Comparison of ENCODE assay signal across 14 cellular contexts in the genomic region with DNA sequence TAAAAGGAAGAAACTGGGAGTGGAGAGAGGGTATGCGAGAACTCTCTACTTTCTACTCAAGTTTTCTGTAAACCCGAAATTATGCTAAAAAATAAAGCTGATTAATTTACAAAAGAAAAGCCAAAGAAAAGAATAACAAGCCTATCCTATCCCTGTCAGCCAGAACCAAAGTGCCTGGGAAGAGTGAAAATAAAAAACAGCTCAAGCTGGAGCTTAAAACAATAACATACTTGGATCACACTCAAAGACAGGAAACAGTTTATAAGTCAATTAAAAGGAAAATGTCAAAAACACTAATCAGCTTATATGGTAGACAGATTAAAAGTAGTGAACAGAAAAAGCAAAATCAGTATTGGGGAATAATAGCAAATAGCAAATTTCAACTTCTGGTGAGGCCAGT.
"Had no signal": no experiment of that assay in that cellular context is flagged by ENCODE, and none has a peak within 500 bp of the region (broad histone marks: within the 10 kb centered on the region; RNA-seq: fewer than 3 reads in every experiment).

No MANE protein-coding gene starts in this region.

- H3K27me3 Mint-ChIP-seq: activated CD4-positive, alpha-beta memory T cell treated with anti-CD3 and anti-CD28 coated beads, Interleukin-2, amount 10 ng/mL, durations not matched to agents 7 days and 5 days; activated CD4-positive, alpha-beta T cell treated with anti-CD3 and anti-CD28 coated beads for 36 hours; activated naive CD4-positive, alpha-beta T cell treated with anti-CD3 and anti-CD28 coated beads, Interleukin-2, amount 10 ng/mL, durations not matched to agents 7 days and 5 days; activated T-cell treated with anti-CD3 and anti-CD28 coated beads, Interleukin-2, amount 50 U/mL, for 24 hours; naive B cell had no signal

- H3K27ac Mint-ChIP-seq: activated CD4-positive, alpha-beta memory T cell treated with anti-CD3 and anti-CD28 coated beads, Interleukin-2, amount 10 ng/mL, durations not matched to agents 7 days and 5 days; activated CD4-positive, alpha-beta T cell treated with anti-CD3 and anti-CD28 coated beads for 36 hours; activated naive CD4-positive, alpha-beta T cell treated with anti-CD3 and anti-CD28 coated beads, Interleukin-2, amount 10 ng/mL, durations not matched to agents 7 days and 5 days; activated T-cell treated with anti-CD3 and anti-CD28 coated beads, Interleukin-2, amount 50 U/mL, for 24 hours; stimulated activated effector memory CD8-positive, alpha-beta T cell treated with anti-CD3 and anti-CD28 coated beads, Interleukin-12 subunit alpha, Interleukin-12 subunit beta, amount 100 ng/mL, for 72 hours had no signal

- H3K9me3 ChIP-seq: neutrophil, tibial nerve had no signal

- H3K36me3 Mint-ChIP-seq: stimulated activated effector memory CD8-positive, alpha-beta T cell treated with anti-CD3 and anti-CD28 coated beads, Interleukin-12 subunit alpha, Interleukin-12 subunit beta, amount 100 ng/mL, for 72 hours had no signal

- H3K4me3 Mint-ChIP-seq: activated CD4-positive, alpha-beta memory T cell treated with anti-CD3 and anti-CD28 coated beads, Interleukin-2, amount 10 ng/mL, durations not matched to agents 7 days and 5 days; activated CD4-positive, alpha-beta T cell treated with anti-CD3 and anti-CD28 coated beads for 36 hours; activated naive CD4-positive, alpha-beta T cell treated with anti-CD3 and anti-CD28 coated beads, Interleukin-2, amount 10 ng/mL, durations not matched to agents 7 days and 5 days; activated T-cell treated with anti-CD3 and anti-CD28 coated beads, Interleukin-2, amount 50 U/mL, for 24 hours; naive B cell; stimulated activated effector memory CD8-positive, alpha-beta T cell treated with anti-CD3 and anti-CD28 coated beads, Interleukin-12 subunit alpha, Interleukin-12 subunit beta, amount 100 ng/mL, for 72 hours had no signal

- H3K27ac ChIP-seq: cardiac muscle cell, neutrophil had no signal

- H3K36me3 ChIP-seq: cardiac muscle cell, neutrophil, tibial nerve had no signal

- H3K4me3 ChIP-seq: cardiac muscle cell, lung, tibial nerve had no signal

- ATAC-seq: activated CD4-positive, alpha-beta T cell treated with anti-CD3 and anti-CD28 coated beads for 36 hours; stimulated activated effector memory CD8-positive, alpha-beta T cell treated with anti-CD3 and anti-CD28 coated beads, Interleukin-12 subunit alpha, Interleukin-12 subunit beta, amount 100 ng/mL, for 72 hours had no signal

- H3K9me3 Mint-ChIP-seq: activated CD4-positive, alpha-beta memory T cell treated with anti-CD3 and anti-CD28 coated beads, Interleukin-2, amount 10 ng/mL, durations not matched to agents 7 days and 5 days; activated naive CD4-positive, alpha-beta T cell treated with anti-CD3 and anti-CD28 coated beads, Interleukin-2, amount 10 ng/mL, durations not matched to agents 7 days and 5 days; stimulated activated effector memory CD8-positive, alpha-beta T cell treated with anti-CD3 and anti-CD28 coated beads, Interleukin-12 subunit alpha, Interleukin-12 subunit beta, amount 100 ng/mL, for 72 hours had no signal

- H3K27me3 ChIP-seq: cardiac muscle cell, neutrophil, tibial nerve had no signal

- DNase-seq: activated CD4-positive, alpha-beta memory T cell treated with anti-CD3 and anti-CD28 coated beads, Interleukin-2, amount 10 ng/mL, durations not matched to agents 7 days and 5 days; activated CD4-positive, alpha-beta T cell treated with anti-CD3 and anti-CD28 coated beads for 36 hours; activated naive CD4-positive, alpha-beta T cell treated with anti-CD3 and anti-CD28 coated beads, Interleukin-2, amount 10 ng/mL, durations not matched to agents 7 days and 5 days; activated T-cell treated with anti-CD3 and anti-CD28 coated beads, Interleukin-2, amount 50 U/mL, for 24 hours; foreskin melanocyte; hippocampal formation; naive B cell; retina; T-helper 9 cell had no signal

- H3K4me1 Mint-ChIP-seq: activated naive CD4-positive, alpha-beta T cell treated with anti-CD3 and anti-CD28 coated beads, Interleukin-2, amount 10 ng/mL, durations not matched to agents 7 days and 5 days had no signal
